In the genomic region with DNA sequence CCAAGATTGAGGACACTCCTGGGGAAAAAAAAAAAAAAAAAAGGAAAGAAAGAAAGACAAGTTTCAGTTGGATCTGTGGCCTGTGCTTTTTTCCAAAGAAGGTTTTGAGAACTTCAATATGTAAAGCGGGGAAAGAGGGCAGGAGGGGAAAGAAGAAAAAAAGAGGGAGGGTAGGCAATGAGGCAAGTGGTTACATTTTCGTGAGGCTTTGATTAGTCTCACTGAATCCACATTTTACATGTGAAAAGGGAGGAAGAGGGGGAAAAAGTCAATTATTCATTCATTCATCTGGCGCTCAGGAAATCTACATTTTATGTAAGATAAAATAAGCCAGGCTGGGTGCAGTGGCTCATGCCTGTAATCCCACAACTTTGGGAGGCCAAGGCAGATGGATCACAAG, we compare ENCODE assay signal across 13 cellular contexts.
"Had no signal": no experiment of that assay in that cellular context is flagged by ENCODE, and none has a peak within 500 bp of the region (broad histone marks: within the 10 kb centered on the region; RNA-seq: fewer than 3 reads in every experiment).

No MANE protein-coding gene starts in this region.

- H3K9me3 ChIP-seq: gastrocnemius medialis, right atrium auricular region, stomach had no signal

- H3K27ac ChIP-seq: epithelial cell of prostate, esophagus muscularis mucosa, gastrocnemius medialis, right atrium auricular region, stomach had no signal

- H3K36me3 ChIP-seq: esophagus muscularis mucosa, gastrocnemius medialis, right atrium auricular region, stomach had no signal

- H3K27me3 ChIP-seq: esophagus muscularis mucosa, gastrocnemius medialis, right atrium auricular region, stomach had no signal

- DNase-seq: effector memory CD4-positive, alpha-beta T cell; gastrocnemius medialis; kidney glomerular epithelial cell; naive thymus-derived CD8-positive, alpha-beta T cell; posterior cingulate gyrus; small intestine; stimulated activated CD4-positive, alpha-beta T cell treated with anti-CD3 and anti-CD28 coated beads, Interleukin-12 subunit alpha, Interleukin-12 subunit beta, amount 100 ng/mL, for 4 hours; stimulated activated naive CD4-positive, alpha-beta T cell; stomach; trophoblast cell had no signal

- H3K4me1 ChIP-seq: esophagus muscularis mucosa, gastrocnemius medialis, right atrium auricular region, stomach had no signal

- H3K4me3 ChIP-seq: esophagus muscularis mucosa, gastrocnemius medialis, right atrium auricular region, stomach had no signal
